ENCODE assay signal across 9 cellular contexts in the genomic region with DNA sequence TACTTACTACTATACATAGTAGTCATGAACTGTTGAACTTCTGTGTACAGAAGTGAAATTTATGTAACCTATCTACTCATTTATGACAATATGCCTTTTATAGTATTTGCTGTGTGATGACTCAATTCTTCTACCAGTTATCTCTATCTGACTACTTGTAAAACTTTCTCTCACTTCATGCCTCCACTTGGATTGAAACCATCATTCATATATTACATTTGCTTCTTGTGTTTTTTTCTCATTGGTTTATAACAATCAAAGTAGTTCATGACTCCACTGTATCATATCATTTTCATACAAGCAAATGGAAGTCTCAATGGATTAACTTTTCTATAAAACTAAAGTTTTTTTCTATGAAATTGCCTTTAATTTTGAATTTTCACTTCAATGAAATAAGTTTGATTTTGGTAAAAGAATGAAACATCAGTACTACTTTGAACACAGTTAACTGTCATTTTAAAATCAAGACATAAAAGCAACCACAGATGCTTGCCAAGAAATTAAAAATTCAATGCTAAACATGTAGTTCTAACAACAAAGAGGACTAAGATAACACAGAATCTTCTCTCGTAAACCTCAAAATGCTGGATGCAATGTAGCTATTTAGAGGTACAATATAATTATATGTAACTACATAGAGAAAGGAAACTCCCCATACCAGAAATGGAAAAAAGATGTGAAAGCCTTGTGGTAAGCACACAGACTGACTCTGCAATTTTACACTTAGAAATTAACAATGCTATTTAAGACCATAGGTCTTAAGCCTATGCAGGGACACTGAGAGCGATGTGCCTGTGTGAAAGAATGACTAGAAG. TPM values are rescaled to one million over a fixed set of nuclear protein-coding genes. Genes with fewer than 3 reads are reported as not detected.
DNase-seq lines count a peak whose midpoint lies in the region; ATAC-seq and TF ChIP-seq lines count a peak whose summit lies in the region.
"Had no signal": no experiment of that assay in that cellular context is flagged by ENCODE, and none has a peak within 500 bp of the region (broad histone marks: within the 10 kb centered on the region; RNA-seq: fewer than 3 reads in every experiment).

No MANE protein-coding gene starts in this region.

- no peak overlapping the region for H3K27ac Mint-ChIP-seq in activated CD4-positive, alpha-beta memory T cell treated with anti-CD3 and anti-CD28 coated beads for 36 hours

- WGBS in spleen, 5 donors, result 59 to 69% (median 63%) methylated on average over 2 of the region's 2 CpGs

- TF ChIP-seq CTCF in foreskin keratinocyte (conservative IDR thresholded peaks at IDR 0.05) (no peak), spleen (IDR thresholded peaks at IDR 0.05 in 8 of 11, conservative IDR thresholded peaks at IDR 0.05 in 3 of 11) (no peak)

- peak; percentile 91 for ATAC-seq in GM18517 (IDR thresholded peaks at IDR 0.05; ENCODE audit: unreplicated experiment)
- ATAC-seq in GM21529 (IDR thresholded peaks at IDR 0.05; ENCODE audit: unreplicated experiment), result peak; percentile 87
- peak; percentile 86 for ATAC-seq in HG03442 (IDR thresholded peaks at IDR 0.05; ENCODE audit: unreplicated experiment)
- peak; percentile 11 for ATAC-seq in foreskin keratinocyte

- intact Hi-C loops in activated CD4-positive, alpha-beta memory T cell treated with anti-CD3 and anti-CD28 coated beads for 36 hours (cut with micrococcal nuclease), result loop anchor here (1.0 to 10.0 kb wide), 8 partner anchors 106 to 421 kb away; partner anchors contain the start of genes C11orf65, NPAT and POGLUT3
- intact Hi-C loops in spleen (cut with DNase I; ENCODE audit: low total_unique reads), result no loop called here

- DNase-seq in foreskin keratinocyte (peak; percentile 55 to 65), spleen (no peak), AG20443 (ENCODE audit: low spot score) (no peak)
- no peak for DNase-seq in activated CD4-positive, alpha-beta memory T cell treated with anti-CD3 and anti-CD28 coated beads for 36 hours
- DNase-seq in activated CD8-positive, alpha-beta memory T cell treated with anti-CD3 and anti-CD28 coated beads, Interleukin-2, amount 50 U/mL, for 4 hours, result no peak

- H3K4me1 ChIP-seq in foreskin keratinocyte (peaks cover 12% of the 10 kb centered on the region), spleen (no peaks in the 10 kb centered on the region)

- H3K4me3 Mint-ChIP-seq in activated CD4-positive, alpha-beta memory T cell treated with anti-CD3 and anti-CD28 coated beads for 36 hours, result no peak overlapping the region

- CTCF ChIA-PET in activated CD4-positive, alpha-beta memory T cell treated with anti-CD3 and anti-CD28 coated beads for 36 hours (lab: Charles Lee), result interaction anchor here (1.7 kb wide), 1 partner anchor 504 kb away, joined by 5 read pairs; no protein-coding TSS in a partner anchor

- H3K27ac ChIP-seq in foreskin keratinocyte, result peak overlapping the region; percentile 24
- no peak overlapping the region for H3K27ac ChIP-seq in spleen
- H3K27ac ChIP-seq: SJSA1 had no signal

- no peaks in the 10 kb centered on the region for H3K36me3 ChIP-seq in spleen
- H3K36me3 ChIP-seq: SJSA1 had no signal

- H3K27me3 ChIP-seq in foreskin keratinocyte, result no peaks in the 10 kb centered on the region
- H3K27me3 ChIP-seq in spleen (replicated peaks in 1 of 7), result no peaks in the 10 kb centered on the region
- H3K27me3 ChIP-seq: SJSA1 had no signal

- H3K4me3 ChIP-seq in spleen, result no peak overlapping the region
- H3K4me3 ChIP-seq: SJSA1 had no signal

- H3K4me1 Mint-ChIP-seq in activated CD4-positive, alpha-beta memory T cell treated with anti-CD3 and anti-CD28 coated beads for 36 hours (ENCODE audit: low read depth), result peaks cover 21% of the 10 kb centered on the region

- H3K9me3 Mint-ChIP-seq in activated CD4-positive, alpha-beta memory T cell treated with anti-CD3 and anti-CD28 coated beads for 36 hours, result no peaks in the 10 kb centered on the region

- peaks cover 20% of the 10 kb centered on the region for H3K27me3 Mint-ChIP-seq in activated CD4-positive, alpha-beta memory T cell treated with anti-CD3 and anti-CD28 coated beads for 36 hours

- POLR2A ChIA-PET in activated CD4-positive, alpha-beta memory T cell treated with anti-CD3 and anti-CD28 coated beads for 36 hours (lab: Charles Lee), result no interaction called here

- no peak for TF ChIP-seq POLR2A in spleen (IDR thresholded peaks at IDR 0.05)

- H3K9me3 ChIP-seq in spleen, result no peaks in the 10 kb centered on the region
- H3K9me3 ChIP-seq: SJSA1 had no signal

- no peaks in the 10 kb centered on the region for H3K36me3 Mint-ChIP-seq in activated CD4-positive, alpha-beta memory T cell treated with anti-CD3 and anti-CD28 coated beads for 36 hours

RNA-seq across cellular contexts. Expression of gene EXPH5, which starts 27.6 kb away (rescaled TPM):
- total RNA-seq in foreskin keratinocyte (13.2 and 15.0 TPM in 2 replicates), spleen (1 to 10 TPM in 3 of 7 donors, under 1 TPM in 4; 0.60 to 1.9 (median 0.89) TPM)
- polyA plus RNA-seq in foreskin keratinocyte (1.1 and 1.5 TPM in 2 replicates), spleen (under 1 TPM; 0.05 to 0.09 (median 0.06) TPM)
- total RNA-seq in activated CD4-positive, alpha-beta memory T cell treated with anti-CD3 and anti-CD28 coated beads for 36 hours, result 1 to 10 TPM; 1.4 to 1.8 TPM

RNA-seq across cellular contexts. Expression of gene DDX10, which starts 43.7 kb away (rescaled TPM):
- total RNA-seq in foreskin keratinocyte (28.6 and 31.0 TPM in 2 replicates), spleen (10 to 100 TPM; 19.8 to 39.3 (median 25.6) TPM)
- polyA plus RNA-seq in foreskin keratinocyte (27.4 and 31.9 TPM in 2 replicates), spleen (10 to 100 TPM; 17.5 to 24.3 (median 21.1) TPM)
- total RNA-seq in activated CD4-positive, alpha-beta memory T cell treated with anti-CD3 and anti-CD28 coated beads for 36 hours, result 10 to 100 TPM; 34.8 to 37.7 TPM

Comparison
In these comparisons a context has a peak if more than half of its experiments do, and no peak if none do; other contexts are left out.
1. ATAC-seq: peak in every context shown above with its lines; median percentile 91 in GM18517; 87 in GM21529; 86 in HG03442; 11 in foreskin keratinocyte.
2. DNase-seq: peak in foreskin keratinocyte (2 of 2); none in activated CD4-positive, alpha-beta memory T cell treated with anti-CD3 and anti-CD28 coated beads for 36 hours (single experiment), spleen (single experiment), AG20443 (single experiment) and activated CD8-positive, alpha-beta memory T cell treated with anti-CD3 and anti-CD28 coated beads, Interleukin-2, amount 50 U/mL, for 4 hours (single experiment).